8 cellular contexts compared by ENCODE assay signal in the genomic region with DNA sequence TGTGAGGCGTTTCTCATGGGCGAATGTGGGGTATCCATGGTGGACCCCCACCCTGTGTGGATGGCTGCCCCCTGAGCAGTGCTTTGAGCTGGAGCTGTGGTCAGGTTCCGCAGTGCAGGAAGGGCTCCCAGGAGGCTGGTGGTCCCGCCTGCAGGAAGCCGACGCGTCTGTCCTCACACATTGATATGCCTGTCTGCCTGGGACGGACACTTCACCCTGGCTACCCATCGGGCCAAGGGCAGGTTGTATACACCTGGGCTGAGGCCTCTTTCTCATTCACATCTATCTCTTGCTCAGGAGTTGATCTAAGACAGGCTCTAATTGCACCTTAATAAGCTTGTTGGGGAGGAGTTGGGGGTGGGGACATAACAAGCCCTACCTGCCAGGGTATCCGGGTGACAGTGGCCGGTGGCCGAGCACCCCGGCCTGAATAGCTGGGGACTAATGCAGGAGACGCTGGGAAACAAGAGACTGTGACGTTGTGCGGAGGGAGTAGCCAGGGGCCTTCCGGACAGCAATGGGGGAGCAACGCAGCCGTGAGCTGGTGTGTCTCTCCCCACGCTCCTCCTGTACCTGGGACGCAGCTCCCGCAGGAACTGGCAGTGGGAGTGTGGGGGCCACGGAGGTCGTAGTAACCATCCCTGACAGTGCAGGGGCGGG. TPM values are rescaled to one million over a fixed set of nuclear protein-coding genes. Genes with fewer than 3 reads are reported as not detected.
DNase-seq lines count a peak whose midpoint lies in the region; ATAC-seq and TF ChIP-seq lines count a peak whose summit lies in the region.

No MANE protein-coding gene starts in this region.

- H3K36me3 Mint-ChIP-seq in CD8-positive, alpha-beta T cell: peaks cover 33% of the 10 kb centered on the region
- H3K36me3 Mint-ChIP-seq in effector memory CD8-positive, alpha-beta T cell (ENCODE audit: insufficient read depth): peaks cover 64% of the 10 kb centered on the region
- H3K36me3 Mint-ChIP-seq in neural progenitor cell: peaks cover 10% of the 10 kb centered on the region

- ATAC-seq in CD8-positive, alpha-beta T cell: peak; percentile 43
- peak; percentile 79 for ATAC-seq in effector memory CD8-positive, alpha-beta T cell (replicated peaks)
- ATAC-seq in GM19328 (IDR thresholded peaks at IDR 0.05; ENCODE audit: unreplicated experiment) (no peak), GM21423 (IDR thresholded peaks at IDR 0.05; ENCODE audit: unreplicated experiment) (no peak)

- H3K4me1 ChIP-seq in CD8-positive, alpha-beta T cell (ENCODE audit: insufficient read depth, low read length): no peaks in the 10 kb centered on the region
- no peaks in the 10 kb centered on the region for H3K4me1 ChIP-seq in neural progenitor cell

- H3K36me3 ChIP-seq in CD8-positive, alpha-beta T cell (ENCODE audit: insufficient read depth, low read length): no peaks in the 10 kb centered on the region
- H3K36me3 ChIP-seq in neural progenitor cell: no peaks in the 10 kb centered on the region

- no peak overlapping the region for H3K4me3 Mint-ChIP-seq in CD8-positive, alpha-beta T cell
- H3K4me3 Mint-ChIP-seq in effector memory CD8-positive, alpha-beta T cell: peak overlapping the region in 1 of 2 donors; percentile 62
- H3K4me3 Mint-ChIP-seq in neural progenitor cell: peak overlapping the region; percentile 71

- no peak overlapping the region for H2AFZ ChIP-seq in neural progenitor cell (replicated peaks)

- H4K20me1 ChIP-seq in neural progenitor cell (ENCODE audit: low read depth): peaks cover 14% of the 10 kb centered on the region

- POLR2A ChIA-PET in CD8-positive, alpha-beta T cell (lab: Charles Lee): no interaction called here

- H3K9me3 Mint-ChIP-seq in CD8-positive, alpha-beta T cell: no peaks in the 10 kb centered on the region
- no peaks in the 10 kb centered on the region for H3K9me3 Mint-ChIP-seq in effector memory CD8-positive, alpha-beta T cell
- H3K9me3 Mint-ChIP-seq in neural progenitor cell: no peaks in the 10 kb centered on the region

- no peak overlapping the region for H3K4me2 ChIP-seq in neural progenitor cell

- no peak overlapping the region for H3K4me3 ChIP-seq in CD8-positive, alpha-beta T cell (ENCODE audit: low read depth, low read length)
- no peak overlapping the region for H3K4me3 ChIP-seq in neural progenitor cell

- H3K9ac ChIP-seq in neural progenitor cell: no peak overlapping the region

- peak overlapping the region; percentile 66 for H3K27ac Mint-ChIP-seq in CD8-positive, alpha-beta T cell
- H3K27ac Mint-ChIP-seq in effector memory CD8-positive, alpha-beta T cell: peak overlapping the region; percentile 84 to 92
- H3K27ac Mint-ChIP-seq in neural progenitor cell: peak overlapping the region; percentile 79

- CTCF ChIA-PET in CD8-positive, alpha-beta T cell (lab: Charles Lee): no interaction called here

- peaks cover 9% of the 10 kb centered on the region for H3K4me1 Mint-ChIP-seq in CD8-positive, alpha-beta T cell (ENCODE audit: low read depth)
- peaks cover 5 to 10% of the 10 kb centered on the region in 2 donors for H3K4me1 Mint-ChIP-seq in effector memory CD8-positive, alpha-beta T cell (ENCODE audit: low read depth in 2 of 2)
- peaks cover 25% of the 10 kb centered on the region for H3K4me1 Mint-ChIP-seq in neural progenitor cell

- no peak for TF ChIP-seq CTCF in CD8-positive, alpha-beta T cell (IDR thresholded peaks at IDR 0.05)
- TF ChIP-seq CTCF in neural progenitor cell (IDR thresholded peaks at IDR 0.05): no peak
- TF ChIP-seq CTCF in GM10266 (IDR thresholded peaks at IDR 0.05; ENCODE audit: control insufficient read depth, insufficient read depth, low read depth, missing control alignments): no peak

- no peak overlapping the region for H3K27ac ChIP-seq in CD8-positive, alpha-beta T cell (ENCODE audit: low read depth, low read length)
- H3K27ac ChIP-seq in neural progenitor cell: peak overlapping the region; percentile 53

- no peaks in the 10 kb centered on the region for H3K9me3 ChIP-seq in CD8-positive, alpha-beta T cell (ENCODE audit: low read length)
- no peaks in the 10 kb centered on the region for H3K9me3 ChIP-seq in neural progenitor cell (ENCODE audit: low read depth)

- DNase-seq in CD8-positive, alpha-beta T cell: no peak
- DNase-seq in NCI-H2196 treated with DMSO at 0.1 percent for 48 hours (lab: John Stamatoyannopoulos, UW; ENCODE audit: unreplicated experiment): peak; percentile 62
- peak; percentile 39 to 51 (median 49) for DNase-seq in effector memory CD8-positive, alpha-beta T cell
- peak; percentile 73 for DNase-seq in neural progenitor cell (ENCODE audit: low spot score)
- DNase-seq in GM10266 (ENCODE audit: extremely low spot score): no peak
- DNase-seq in DMS114 treated with DMSO at 0.1 percent for 48 hours (lab: John Stamatoyannopoulos, UW; ENCODE audit: unreplicated experiment): no peak

- intact Hi-C loops in CD8-positive, alpha-beta T cell (cut with DNase I, micrococcal nuclease): no loop called here

- no peaks in the 10 kb centered on the region for H3K27me3 ChIP-seq in CD8-positive, alpha-beta T cell (ENCODE audit: insufficient read depth, low read length)
- H3K27me3 ChIP-seq in neural progenitor cell: no peaks in the 10 kb centered on the region

- no peaks in the 10 kb centered on the region for H3K27me3 Mint-ChIP-seq in CD8-positive, alpha-beta T cell (ENCODE audit: low read depth)
- no peaks in the 10 kb centered on the region for H3K27me3 Mint-ChIP-seq in effector memory CD8-positive, alpha-beta T cell
- H3K27me3 Mint-ChIP-seq in neural progenitor cell (ENCODE audit: insufficient read depth, low read depth): peaks cover 4% of the 10 kb centered on the region

- H3K79me2 ChIP-seq in neural progenitor cell (ENCODE audit: low read depth): no peaks in the 10 kb centered on the region

- peaks cover 29% of the 10 kb centered on the region for H3F3A ChIP-seq in neural progenitor cell (ENCODE audit: low read depth)

RNA-seq across cellular contexts. Expression of a gene that starts 21.7 kb away (rescaled TPM):
- 10 to 100 TPM; 60.3 to 71.1 TPM for total RNA-seq in CD8-positive, alpha-beta T cell
- total RNA-seq in neural progenitor cell (ENCODE audit: low replicate concordance): 43.3 and 54.0 TPM in 2 replicates

RNA-seq across cellular contexts. Expression of a gene that starts 35.5 kb away (rescaled TPM):
- 1 to 10 TPM; 7.4 to 7.7 TPM for total RNA-seq in CD8-positive, alpha-beta T cell
- total RNA-seq in neural progenitor cell (ENCODE audit: low replicate concordance): 7.1 and 8.5 TPM in 2 replicates

RNA-seq across cellular contexts. Expression of a gene that starts 48.8 kb away (rescaled TPM):
- 10 to 100 TPM; 26.8 to 26.9 TPM for total RNA-seq in CD8-positive, alpha-beta T cell
- total RNA-seq in neural progenitor cell (ENCODE audit: low replicate concordance): 18.4 and 32.5 TPM in 2 replicates

Comparison
In these comparisons a context has a peak if more than half of its experiments do, and no peak if none do; other contexts are left out.
1. ATAC-seq: peak in CD8-positive, alpha-beta T cell (single experiment) and effector memory CD8-positive, alpha-beta T cell (single experiment); none in GM19328 (single experiment) and GM21423 (single experiment).
2. DNase-seq: peak in NCI-H2196 treated with DMSO at 0.1 percent for 48 hours (single experiment), effector memory CD8-positive, alpha-beta T cell (3 of 3) and neural progenitor cell (single experiment); none in CD8-positive, alpha-beta T cell (0 of 7), GM10266 (single experiment) and DMS114 treated with DMSO at 0.1 percent for 48 hours (single experiment).
3. Peak in every context shown above with its lines, with median percentiles within 50 percentile points of each other: H3K27ac Mint-ChIP-seq.